Comparison of ENCODE assay signal across 9 cellular contexts in the genomic region with DNA sequence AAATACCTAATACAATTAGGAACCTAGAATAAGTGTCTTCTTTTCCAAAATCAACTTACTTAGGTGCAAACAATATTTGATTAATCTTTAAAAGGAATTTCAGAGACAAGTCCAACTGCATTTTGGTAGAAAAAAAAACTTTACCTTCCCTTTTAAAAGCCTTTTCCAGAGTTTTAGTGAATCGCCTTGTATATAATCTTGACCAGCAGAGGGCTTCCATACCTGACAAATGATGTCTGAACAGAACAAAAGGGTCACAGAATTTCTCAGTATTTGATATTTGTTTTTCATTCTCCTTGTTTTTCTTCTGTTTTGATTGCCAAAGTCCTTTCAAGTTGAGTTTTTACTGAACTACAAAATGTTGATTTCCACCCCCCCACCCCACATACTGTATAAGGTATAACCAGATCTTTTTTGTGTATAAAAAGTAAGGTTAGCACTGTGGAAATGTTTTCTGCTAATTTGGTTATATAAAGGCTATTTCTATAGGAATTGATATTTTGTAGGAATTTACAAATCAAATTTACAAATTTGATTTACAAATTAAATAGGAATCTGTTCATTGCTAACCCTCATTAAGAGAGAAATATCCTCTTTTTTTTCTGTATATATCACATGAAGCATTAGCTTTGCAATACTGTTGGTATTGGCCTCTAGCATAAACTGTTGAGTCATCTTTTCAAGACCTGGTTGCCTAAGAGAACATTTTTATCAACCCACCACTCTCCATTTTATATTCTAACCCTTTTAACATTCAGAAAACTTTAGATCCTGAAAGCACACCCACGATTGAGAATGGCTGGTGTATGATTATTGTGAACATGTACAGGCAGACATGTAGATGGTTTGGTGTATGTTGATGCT.
DNase-seq lines count a peak whose midpoint lies in the region; ATAC-seq and TF ChIP-seq lines count a peak whose summit lies in the region.
"Had no signal": no experiment of that assay in that cellular context is flagged by ENCODE, and none has a peak within 500 bp of the region (broad histone marks: within the 10 kb centered on the region; RNA-seq: fewer than 3 reads in every experiment).

No MANE protein-coding gene starts in this region.

- H3K4me3 ChIP-seq in GM12864 (ENCODE audit: low read depth, low read length), result no peak overlapping the region

- H3K36me3 Mint-ChIP-seq in chondrocyte (ENCODE audit: low read depth), result no peaks in the 10 kb centered on the region
- H3K36me3 Mint-ChIP-seq in activated naive CD4-positive, alpha-beta T cell treated with anti-CD3 and anti-CD28 coated beads, Interleukin-2, amount 10 ng/mL, durations not matched to agents 7 days and 5 days, result no peaks in the 10 kb centered on the region
- H3K36me3 Mint-ChIP-seq: naive B cell had no signal

- peak; percentile 42 for TF ChIP-seq CTCF in GM12864 (IDR thresholded peaks at IDR 0.05; ENCODE audit: low read depth, low read length, missing control alignments)
- peak; percentile 75 for TF ChIP-seq CTCF in LNCAP (IDR thresholded peaks at IDR 0.05)
- peak; percentile 93 for TF ChIP-seq CTCF in chondrocyte (IDR thresholded peaks at IDR 0.05)

- CTCF ChIA-PET in activated naive CD4-positive, alpha-beta T cell treated with anti-CD3 and anti-CD28 coated beads, Interleukin-2, amount 10 ng/mL, durations not matched to agents 7 days and 5 days (lab: Charles Lee), result no interaction called here

- no peak for ATAC-seq in HG03432 (IDR thresholded peaks at IDR 0.05; ENCODE audit: unreplicated experiment)

- no peaks in the 10 kb centered on the region for H3K27me3 Mint-ChIP-seq in chondrocyte (ENCODE audit: low read depth)
- H3K27me3 Mint-ChIP-seq in activated naive CD4-positive, alpha-beta T cell treated with anti-CD3 and anti-CD28 coated beads, Interleukin-2, amount 10 ng/mL, durations not matched to agents 7 days and 5 days, result no peaks in the 10 kb centered on the region
- H3K27me3 Mint-ChIP-seq: naive B cell had no signal

- peaks cover 29% of the 10 kb centered on the region for H3K4me1 Mint-ChIP-seq in chondrocyte (ENCODE audit: low read depth)
- H3K4me1 Mint-ChIP-seq in activated naive CD4-positive, alpha-beta T cell treated with anti-CD3 and anti-CD28 coated beads, Interleukin-2, amount 10 ng/mL, durations not matched to agents 7 days and 5 days, result no peaks in the 10 kb centered on the region
- H3K4me1 Mint-ChIP-seq: naive B cell had no signal

- no peak for DNase-seq in GM12864 (ENCODE audit: low read depth)
- no peak for DNase-seq in chondrocyte (ENCODE audit: low spot score)
- peak; percentile 14 for DNase-seq in non-pigmented ciliary epithelial cell (ENCODE audit: low read depth)
- no peak for DNase-seq in activated naive CD4-positive, alpha-beta T cell treated with anti-CD3 and anti-CD28 coated beads, Interleukin-2, amount 10 ng/mL, durations not matched to agents 7 days and 5 days
- DNase-seq in NCI-H226, result no peak
- DNase-seq in COR-L47 (lab: John Stamatoyannopoulos, UW), result no peak
- DNase-seq: naive B cell had no signal

- H3K9me3 Mint-ChIP-seq in chondrocyte (ENCODE audit: low read depth), result peaks cover 9% of the 10 kb centered on the region
- H3K9me3 Mint-ChIP-seq in activated naive CD4-positive, alpha-beta T cell treated with anti-CD3 and anti-CD28 coated beads, Interleukin-2, amount 10 ng/mL, durations not matched to agents 7 days and 5 days, result no peaks in the 10 kb centered on the region

- H3K27ac Mint-ChIP-seq in chondrocyte (ENCODE audit: unreplicated experiment), result no peak overlapping the region
- no peak overlapping the region for H3K27ac Mint-ChIP-seq in activated naive CD4-positive, alpha-beta T cell treated with anti-CD3 and anti-CD28 coated beads, Interleukin-2, amount 10 ng/mL, durations not matched to agents 7 days and 5 days

- no peak overlapping the region for H3K4me3 Mint-ChIP-seq in chondrocyte (ENCODE audit: unreplicated experiment)
- H3K4me3 Mint-ChIP-seq in activated naive CD4-positive, alpha-beta T cell treated with anti-CD3 and anti-CD28 coated beads, Interleukin-2, amount 10 ng/mL, durations not matched to agents 7 days and 5 days, result no peak overlapping the region

Comparison
In these comparisons a context has a peak if more than half of its experiments do, and no peak if none do; other contexts are left out.
1. CTCF ChIP-seq: peak in every context shown above with its lines; median percentile 93 in chondrocyte; 75 in LNCAP; 42 in GM12864.